In the genomic region with DNA sequence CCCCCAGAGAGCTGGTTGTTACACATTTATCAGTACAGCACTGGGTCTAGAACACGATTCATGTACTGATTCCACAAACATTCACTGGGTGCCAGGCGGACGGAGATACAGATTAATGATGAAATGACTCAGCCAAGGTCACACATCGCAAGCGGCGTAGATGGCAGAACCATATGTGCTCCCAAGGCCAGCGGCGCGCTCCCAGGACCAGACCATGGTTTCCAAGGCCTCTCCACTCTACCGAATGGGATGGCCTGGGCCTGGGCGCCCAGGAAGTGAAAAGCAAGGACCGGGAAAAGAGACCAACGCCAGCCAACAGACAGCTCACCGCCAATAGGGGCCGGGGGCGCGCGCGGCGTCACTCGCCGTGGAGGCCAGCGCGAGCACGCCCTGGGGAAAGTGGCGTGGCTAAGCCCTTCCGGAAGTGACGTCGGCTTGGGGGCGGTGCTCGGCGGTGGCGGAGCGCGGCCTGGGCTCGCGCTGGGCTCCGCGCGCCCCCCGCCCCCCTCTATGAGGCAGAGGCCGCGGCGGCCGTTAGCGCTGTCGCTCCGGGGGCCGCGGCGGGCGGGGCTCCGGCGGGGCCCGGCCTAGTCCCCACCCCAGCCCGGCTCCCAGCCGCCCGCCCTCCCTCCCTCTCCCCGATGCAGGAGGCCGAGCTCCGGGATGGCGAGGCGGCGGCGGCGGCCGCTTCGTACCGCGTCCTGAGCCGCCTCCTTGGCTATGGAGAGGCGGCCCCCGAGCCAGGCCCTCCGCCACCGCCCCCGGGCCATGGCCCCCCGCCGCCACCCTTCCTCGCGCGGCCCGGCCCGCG, we compare ENCODE assay signal across 8 cellular contexts. TPM values are rescaled to one million over a fixed set of nuclear protein-coding genes. Genes with fewer than 3 reads are reported as not detected.
DNase-seq lines count a peak whose midpoint lies in the region; ATAC-seq and TF ChIP-seq lines count a peak whose summit lies in the region.

A gene with protein sequence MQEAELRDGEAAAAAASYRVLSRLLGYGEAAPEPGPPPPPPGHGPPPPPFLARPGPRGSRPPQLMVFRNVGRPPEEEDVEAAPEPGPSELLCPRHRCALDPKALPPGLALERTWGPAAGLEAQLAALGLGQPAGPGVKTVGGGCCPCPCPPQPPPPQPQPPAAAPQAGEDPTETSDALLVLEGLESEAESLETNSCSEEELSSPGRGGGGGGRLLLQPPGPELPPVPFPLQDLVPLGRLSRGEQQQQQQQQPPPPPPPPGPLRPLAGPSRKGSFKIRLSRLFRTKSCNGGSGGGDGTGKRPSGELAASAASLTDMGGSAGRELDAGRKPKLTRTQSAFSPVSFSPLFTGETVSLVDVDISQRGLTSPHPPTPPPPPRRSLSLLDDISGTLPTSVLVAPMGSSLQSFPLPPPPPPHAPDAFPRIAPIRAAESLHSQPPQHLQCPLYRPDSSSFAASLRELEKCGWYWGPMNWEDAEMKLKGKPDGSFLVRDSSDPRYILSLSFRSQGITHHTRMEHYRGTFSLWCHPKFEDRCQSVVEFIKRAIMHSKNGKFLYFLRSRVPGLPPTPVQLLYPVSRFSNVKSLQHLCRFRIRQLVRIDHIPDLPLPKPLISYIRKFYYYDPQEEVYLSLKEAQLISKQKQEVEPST (plus strand): TSS at position 433 of the 811 bp plus-strand sequence. CDS start 209 bp downstream, at position 642.

- no peaks in the 10 kb centered on the region for H3K9me3 ChIP-seq in Panc1 (ENCODE audit: control insufficient read depth, insufficient read depth, low read depth, low read length)

- peak within 1 kb of the TSS; percentile 81 for H3K4me2 ChIP-seq in KMS-11

- no peaks in the 10 kb centered on the region for H3K27me3 ChIP-seq in KMS-11 (ENCODE audit: insufficient read depth, low read depth)
- H3K27me3 ChIP-seq in Panc1 (ENCODE audit: control insufficient read depth, insufficient read depth, low read length): no peaks in the 10 kb centered on the region

- DNase-seq in DMS53 treated with DMSO at 0.1 percent for 48 hours (lab: John Stamatoyannopoulos, UW; ENCODE audit: unreplicated experiment) (peak; percentile 78), Panc1 (ENCODE audit: low read depth, low spot score) (peak; percentile 20), fibroblast of gingiva (ENCODE audit: low read depth) (peak; percentile 91), naive B cell (peak; percentile 90)
- peak; percentile 94 to 96 for DNase-seq in activated T-cell treated with anti-CD3 and anti-CD28 coated beads, Interleukin-2, amount 50 U/mL, for 72 hours
- peak; percentile 91 to 96 for DNase-seq in stimulated activated effector memory CD8-positive, alpha-beta T cell treated with anti-CD3 and anti-CD28 coated beads, Interleukin-12 subunit alpha, Interleukin-12 subunit beta, amount 100 ng/mL, for 72 hours (ENCODE audit: low spot score in 2 of 2)

- H3K79me2 ChIP-seq in KMS-11 (ENCODE audit: insufficient read depth, low read depth): no peaks in the 10 kb centered on the region

- H3K4me3 ChIP-seq in KMS-11 (IDR thresholded peaks at IDR 0.05; ENCODE audit: insufficient read depth, low read depth, low read length): no peak within 1 kb of the TSS
- H3K4me3 ChIP-seq in Panc1 (ENCODE audit: low read depth in 2 of 2, low read length in 2 of 2): peak within 1 kb of the TSS; percentile 65 to 73

- CTCF ChIA-PET in Panc1 (lab: Charles Lee): interaction anchor here (0.6 to 0.7 kb wide), 3 partner anchors 18 to 103 kb away, joined by 3 to 4 read pairs (median 3); no protein-coding TSS in a partner anchor

- H2AFZ ChIP-seq in KMS-11 (ENCODE audit: low read depth): peak within 1 kb of the TSS; percentile 99

- H3K4me3 Mint-ChIP-seq in activated T-cell treated with anti-CD3 and anti-CD28 coated beads, Interleukin-2, amount 50 U/mL, for 72 hours: peak within 1 kb of the TSS; percentile 88 to 97
- H3K4me3 Mint-ChIP-seq in naive B cell: peak within 1 kb of the TSS; percentile 87 to 97 (median 94)
- peak within 1 kb of the TSS; percentile 81 for H3K4me3 Mint-ChIP-seq in stimulated activated effector memory CD8-positive, alpha-beta T cell treated with anti-CD3 and anti-CD28 coated beads, Interleukin-12 subunit alpha, Interleukin-12 subunit beta, amount 100 ng/mL, for 72 hours

- peaks cover 49% of the 10 kb centered on the region for H3K4me1 Mint-ChIP-seq in activated T-cell treated with anti-CD3 and anti-CD28 coated beads, Interleukin-2, amount 50 U/mL, for 72 hours (ENCODE audit: low read depth)
- H3K4me1 Mint-ChIP-seq in naive B cell: peaks cover 28 to 43% (median 42%) of the 10 kb centered on the region in 3 donors
- H3K4me1 Mint-ChIP-seq in stimulated activated effector memory CD8-positive, alpha-beta T cell treated with anti-CD3 and anti-CD28 coated beads, Interleukin-12 subunit alpha, Interleukin-12 subunit beta, amount 100 ng/mL, for 72 hours: peaks cover 48% of the 10 kb centered on the region

- H3K4me1 ChIP-seq in KMS-11 (ENCODE audit: low read depth, poor library complexity, severe bottlenecking) (peaks cover 33% of the 10 kb centered on the region), Panc1 (ENCODE audit: control insufficient read depth, insufficient read depth, low read length) (peaks cover 27% of the 10 kb centered on the region)

- BruUV-seq in Panc1 (replicated peaks; lab: Mats Ljungman, UMichigan): no TSS peak

- TF ChIP-seq CTCF in KMS-11 (conservative IDR thresholded peaks at IDR 0.05; ENCODE audit: low read depth, low read length) (no peak), Panc1 (IDR thresholded peaks at IDR 0.05) (no peak)

- in situ Hi-C loops in Panc1 (cut with HindIII; ENCODE audit: low pct_unique_long_range_greater_than_20kb, low sequenced_read_pairs): no loop called here

- no peaks in the 10 kb centered on the region for H4K20me1 ChIP-seq in KMS-11 (ENCODE audit: insufficient read depth)

- ATAC-seq in GM21737 (IDR thresholded peaks at IDR 0.05; ENCODE audit: unreplicated experiment) (peak; percentile 85), Panc1 (peak; percentile 97), naive B cell (ENCODE audit: low read depth in 2 of 2) (peak; percentile 90 to 91)
- peak; percentile 95 to 96 for ATAC-seq in activated T-cell treated with anti-CD3 and anti-CD28 coated beads, Interleukin-2, amount 50 U/mL, for 72 hours (replicated peaks in 1 of 2)
- ATAC-seq in stimulated activated effector memory CD8-positive, alpha-beta T cell treated with anti-CD3 and anti-CD28 coated beads, Interleukin-12 subunit alpha, Interleukin-12 subunit beta, amount 100 ng/mL, for 72 hours: peak; percentile 95

- H3K36me3 ChIP-seq in KMS-11 (ENCODE audit: insufficient read depth) (no peaks in the 10 kb centered on the region), Panc1 (ENCODE audit: control insufficient read depth, insufficient read depth, low read length) (peaks cover 3% of the 10 kb centered on the region; the same call in 1 of the 2 replicates)

- POLR2A ChIA-PET in Panc1 (lab: Charles Lee): interaction anchor here (0.6 kb wide), 1 partner anchor 11 kb away, joined by 3 read pairs; no protein-coding TSS in a partner anchor

- intact Hi-C loops in Panc1 (cut with micrococcal nuclease; ENCODE audit: unreplicated experiment): loop anchor here (2.0 kb wide), 1 partner anchor 63 kb away; no protein-coding TSS in a partner anchor

- no peaks in the 10 kb centered on the region for H3K36me3 Mint-ChIP-seq in activated T-cell treated with anti-CD3 and anti-CD28 coated beads, Interleukin-2, amount 50 U/mL, for 72 hours (ENCODE audit: insufficient read depth in 2 of 2)
- H3K36me3 Mint-ChIP-seq in naive B cell: no peaks in the 10 kb centered on the region
- H3K36me3 Mint-ChIP-seq in stimulated activated effector memory CD8-positive, alpha-beta T cell treated with anti-CD3 and anti-CD28 coated beads, Interleukin-12 subunit alpha, Interleukin-12 subunit beta, amount 100 ng/mL, for 72 hours: no peaks in the 10 kb centered on the region

- peak within 1 kb of the TSS; percentile 34; the same call in 1 of the 2 replicates for H3K27ac ChIP-seq in KMS-11
- H3K27ac ChIP-seq in Panc1 (ENCODE audit: low read length): peak within 1 kb of the TSS; percentile 98

- H3K27ac Mint-ChIP-seq in activated T-cell treated with anti-CD3 and anti-CD28 coated beads, Interleukin-2, amount 50 U/mL, for 72 hours: peak within 1 kb of the TSS; percentile 95
- peak within 1 kb of the TSS; percentile 77 to 96 (median 94) for H3K27ac Mint-ChIP-seq in naive B cell
- peak within 1 kb of the TSS; percentile 94 for H3K27ac Mint-ChIP-seq in stimulated activated effector memory CD8-positive, alpha-beta T cell treated with anti-CD3 and anti-CD28 coated beads, Interleukin-12 subunit alpha, Interleukin-12 subunit beta, amount 100 ng/mL, for 72 hours

- no peaks in the 10 kb centered on the region for H3K27me3 Mint-ChIP-seq in activated T-cell treated with anti-CD3 and anti-CD28 coated beads, Interleukin-2, amount 50 U/mL, for 72 hours (ENCODE audit: low read depth)
- no peaks in the 10 kb centered on the region for H3K27me3 Mint-ChIP-seq in naive B cell

- peak within 1 kb of the TSS; percentile 45; the same call in 1 of the 2 replicates for H3K9ac ChIP-seq in KMS-11

- no peaks in the 10 kb centered on the region for H3K9me3 Mint-ChIP-seq in activated T-cell treated with anti-CD3 and anti-CD28 coated beads, Interleukin-2, amount 50 U/mL, for 72 hours
- H3K9me3 Mint-ChIP-seq in naive B cell: no peaks in the 10 kb centered on the region
- H3K9me3 Mint-ChIP-seq in stimulated activated effector memory CD8-positive, alpha-beta T cell treated with anti-CD3 and anti-CD28 coated beads, Interleukin-12 subunit alpha, Interleukin-12 subunit beta, amount 100 ng/mL, for 72 hours: no peaks in the 10 kb centered on the region

RNA-seq across cellular contexts. Expression of the gene that starts here (rescaled TPM):
- 31.0 TPM for total RNA-seq in Panc1 (2021; ENCODE audit: unreplicated experiment)
- polyA plus RNA-seq in Panc1 (2012; ENCODE audit: insufficient read length): 12.6 TPM
- total RNA-seq in activated T-cell treated with anti-CD3 and anti-CD28 coated beads, Interleukin-2, amount 50 U/mL, for 72 hours: 10 to 100 TPM; 35.7 to 44.7 TPM
- polyA plus RNA-seq in naive B cell (ENCODE audit: low read depth in 6 of 6): 1 to 10 TPM in 1 of 6 donors, under 1 TPM in 5; 0.10 to 1.1 (median 0.47) TPM

Comparison
In these comparisons a context has a peak if more than half of its experiments do, and no peak if none do; other contexts are left out.
1. DNase-seq: peak in every context shown above with its lines; median percentile 95 in activated T-cell treated with anti-CD3 and anti-CD28 coated beads, Interleukin-2, amount 50 U/mL, for 72 hours; 94 in stimulated activated effector memory CD8-positive, alpha-beta T cell treated with anti-CD3 and anti-CD28 coated beads, Interleukin-12 subunit alpha, Interleukin-12 subunit beta, amount 100 ng/mL, for 72 hours; 91 in fibroblast of gingiva; 90 in naive B cell; 78 in DMS53 treated with DMSO at 0.1 percent for 48 hours; 20 in Panc1.